ENCODE assay signal across 29 cellular contexts in genomic region chr13:31001647-31002046, GRCh38.
DNase-seq lines count a peak whose midpoint lies in the region; ATAC-seq, FAIRE-seq and TF ChIP-seq lines count a peak whose summit lies in the region.
"Had no signal": no experiment of that assay in that cellular context is flagged by ENCODE, and none has a peak within 500 bp of the region (broad histone marks: within the 10 kb centered on the region; RNA-seq: fewer than 3 reads in every experiment).

No MANE protein-coding gene starts in this region.

- no peaks in the 10 kb centered on the region for H3K79me2 ChIP-seq in HCT116 (ENCODE audit: insufficient read depth, low read length)

- no peak overlapping the region for H3K27ac ChIP-seq in HCT116 (ENCODE audit: low read depth, low read length)
- no peak overlapping the region for H3K27ac ChIP-seq in left lung
- no peak overlapping the region for H3K27ac ChIP-seq in ovary
- H3K27ac ChIP-seq: epithelial cell of prostate, left ventricle myocardium inferior, neutrophil, psoas muscle, skin epidermis, stomach, thyroid gland had no signal

- POLR2A ChIA-PET in HCT116 (lab: Charles Lee) = no interaction called here

- ATAC-seq in HCT116 = peak; percentile 66
- peak; percentile 65 for ATAC-seq in left lung
- ATAC-seq in activated T-cell treated with anti-CD3 and anti-CD28 coated beads, Interleukin-2, amount 50 U/mL, for 72 hours (replicated peaks in 1 of 2) = no peak
- no peak for ATAC-seq in GM21619 (IDR thresholded peaks at IDR 0.05; ENCODE audit: unreplicated experiment)
- ATAC-seq: activated CD8-positive, alpha-beta T cell treated with anti-CD3 and anti-CD28 coated beads for 36 hours; T-cell had no signal

- H3K9me3 Mint-ChIP-seq in activated T-cell treated with anti-CD3 and anti-CD28 coated beads, Interleukin-2, amount 50 U/mL, for 72 hours = no peaks in the 10 kb centered on the region
- H3K9me3 Mint-ChIP-seq: activated CD8-positive, alpha-beta T cell treated with anti-CD3 and anti-CD28 coated beads for 36 hours; activated naive CD8-positive, alpha-beta T cell treated with anti-CD3 and anti-CD28 coated beads for 36 hours; CD4-positive, CD25-positive, alpha-beta regulatory T cell; T-cell had no signal

- no peak for TF ChIP-seq RAD21 in HCT116 (IDR thresholded peaks at IDR 0.05; ENCODE audit: low read depth)

- WGBS in ovary, 3 donors = 18 to 28% (median 18%) methylated on average over 2 of the region's 2 CpGs

- no peaks in the 10 kb centered on the region for H3K36me3 Mint-ChIP-seq in activated T-cell treated with anti-CD3 and anti-CD28 coated beads, Interleukin-2, amount 50 U/mL, for 72 hours (ENCODE audit: insufficient read depth in 2 of 2)
- H3K36me3 Mint-ChIP-seq: activated naive CD8-positive, alpha-beta T cell treated with anti-CD3 and anti-CD28 coated beads for 36 hours; CD4-positive, CD25-positive, alpha-beta regulatory T cell; naive B cell; T-cell had no signal

- H3K9me3 ChIP-seq in HCT116 (ENCODE audit: control insufficient read depth in 1 of 2, insufficient read depth in 1 of 2, low read depth in 1 of 2, low read length in 2 of 2) = no peaks in the 10 kb centered on the region
- no peaks in the 10 kb centered on the region for H3K9me3 ChIP-seq in left lung
- H3K9me3 ChIP-seq in ovary = no peaks in the 10 kb centered on the region
- H3K9me3 ChIP-seq: left ventricle myocardium inferior, neutrophil, psoas muscle, stomach, thyroid gland had no signal

- no peaks in the 10 kb centered on the region for H3K9me2 ChIP-seq in HCT116 (ENCODE audit: insufficient read depth)

- H3K9ac ChIP-seq in HCT116 (ENCODE audit: low read length) = no peak overlapping the region

- H2AFZ ChIP-seq in HCT116 (ENCODE audit: low read depth, low read length, poor library complexity, severe bottlenecking) = no peak overlapping the region

- TF ChIP-seq CTCF in HCT116 (IDR thresholded peaks at IDR 0.05 in 2 of 3, conservative IDR thresholded peaks at IDR 0.05 in 1 of 3; ENCODE audit: borderline replicate concordance in 1 of 3, insufficient read depth in 1 of 3, low read depth in 2 of 3, low read length in 2 of 3) (no peak), choroid plexus epithelial cell (conservative IDR thresholded peaks at IDR 0.05; ENCODE audit: low read depth, low read length) (no peak), left lung (IDR thresholded peaks at IDR 0.05) (no peak), ovary (IDR thresholded peaks at IDR 0.05) (no peak)

- no peak overlapping the region for H3K27ac Mint-ChIP-seq in activated T-cell treated with anti-CD3 and anti-CD28 coated beads, Interleukin-2, amount 50 U/mL, for 72 hours
- H3K27ac Mint-ChIP-seq: activated CD8-positive, alpha-beta T cell treated with anti-CD3 and anti-CD28 coated beads for 36 hours; activated naive CD8-positive, alpha-beta T cell treated with anti-CD3 and anti-CD28 coated beads for 36 hours; T-cell had no signal

- no peak for FAIRE-seq in RCC 7860 (lab: Jason Lieb, UNC)
- FAIRE-seq: G401.6 had no signal

- no peaks in the 10 kb centered on the region for H4K20me1 ChIP-seq in HCT116 (ENCODE audit: insufficient read depth)

- H3K36me3 ChIP-seq in HCT116 (ENCODE audit: control insufficient read depth in 1 of 2, insufficient read depth in 2 of 2, low read length in 2 of 2) = no peaks in the 10 kb centered on the region
- H3K36me3 ChIP-seq in left lung = no peaks in the 10 kb centered on the region
- H3K36me3 ChIP-seq in ovary = no peaks in the 10 kb centered on the region
- H3K36me3 ChIP-seq: left ventricle myocardium inferior, neutrophil, stomach, thyroid gland had no signal

- RAD21 ChIA-PET in HCT116 (lab: Charles Lee; ENCODE audit: low non-redundant PET in 1 of 2, low total read pairs in 2 of 2, uncharacterized antibody in 2 of 2, unreplicated experiment in 2 of 2) = interaction anchor here in 1 of 2 experiments (0.6 kb wide), 1 partner anchor 22 kb away, joined by 3 read pairs; no protein-coding TSS in a partner anchor

- H3K4me2 ChIP-seq in HCT116 (ENCODE audit: low read length) = no peak overlapping the region

- no TSS peak for BruUV-seq in HCT116 (replicated peaks; lab: Mats Ljungman, UMichigan)

- no peaks in the 10 kb centered on the region for H3K4me1 Mint-ChIP-seq in activated T-cell treated with anti-CD3 and anti-CD28 coated beads, Interleukin-2, amount 50 U/mL, for 72 hours (ENCODE audit: low read depth)
- H3K4me1 Mint-ChIP-seq: activated naive CD8-positive, alpha-beta T cell treated with anti-CD3 and anti-CD28 coated beads for 36 hours; CD4-positive, CD25-positive, alpha-beta regulatory T cell; naive B cell; T-cell had no signal

- H3K27me3 ChIP-seq in HCT116 (ENCODE audit: insufficient read depth, low read length) (no peaks in the 10 kb centered on the region), left lung (peaks cover 0 to 20% of the 10 kb centered on the region in 2 donors), ovary (no peaks in the 10 kb centered on the region)
- H3K27me3 ChIP-seq: thyroid gland had no signal

- no peak for TF ChIP-seq EP300 in ovary (IDR thresholded peaks at IDR 0.05)

- CTCF ChIA-PET in HCT116 (lab: Charles Lee) = interaction anchor here (1.6 kb wide), 1 partner anchor 22 kb away, joined by 7 read pairs; no protein-coding TSS in a partner anchor

- DNase-seq in HCT116 (ENCODE audit: low read depth, low spot score) (no peak), RCC 7860 (ENCODE audit: low spot score) (peak; percentile 9), choroid plexus epithelial cell (ENCODE audit: low read depth) (peak; percentile 22), left lung (no peak), ovary (no peak), posterior cingulate gyrus (no peak)
- no peak for DNase-seq in activated T-cell treated with anti-CD3 and anti-CD28 coated beads, Interleukin-2, amount 50 U/mL, for 72 hours
- DNase-seq: activated CD8-positive, alpha-beta T cell treated with anti-CD3 and anti-CD28 coated beads for 36 hours; activated effector memory CD4-positive, alpha-beta T cell treated with Interleukin-2 at 50 U/mL for 16 hours; activated naive CD8-positive, alpha-beta T cell treated with anti-CD3 and anti-CD28 coated beads for 36 hours; CD4-positive, CD25-positive, alpha-beta regulatory T cell; KBM-7; left ventricle myocardium inferior; MM.1S; naive B cell; NCI-H1417; NCI-H2081; NCI-H446; NCI-H774; psoas muscle; stimulated activated CD4-positive, alpha-beta T cell treated with anti-CD3 and anti-CD28 coated beads, Interleukin-2, amount 100 ng/mL, for 24 hours; stomach; T-cell had no signal

- no peak for TF ChIP-seq POLR2A in HCT116 (IDR thresholded peaks at IDR 0.05; ENCODE audit: borderline replicate concordance, extremely low read depth, insufficient read depth, insufficient read length)
- no peak for TF ChIP-seq POLR2A in ovary (IDR thresholded peaks at IDR 0.05)

- H3K4me1 ChIP-seq in HCT116 (ENCODE audit: control insufficient read depth in 1 of 2, insufficient read depth in 2 of 2, low read length in 2 of 2) (peaks cover 3 to 5% of the 10 kb centered on the region in 2 experiments; a peak in 2 of 4 replicates), left lung (no peaks in the 10 kb centered on the region), ovary (ENCODE audit: insufficient read depth) (no peaks in the 10 kb centered on the region)
- H3K4me1 ChIP-seq: psoas muscle, thyroid gland had no signal

- H3K27me3 Mint-ChIP-seq in activated T-cell treated with anti-CD3 and anti-CD28 coated beads, Interleukin-2, amount 50 U/mL, for 72 hours (ENCODE audit: low read depth) = peaks cover 15% of the 10 kb centered on the region
- H3K27me3 Mint-ChIP-seq: CD4-positive, CD25-positive, alpha-beta regulatory T cell had no signal

- H3K4me3 Mint-ChIP-seq in activated T-cell treated with anti-CD3 and anti-CD28 coated beads, Interleukin-2, amount 50 U/mL, for 72 hours = no peak overlapping the region
- H3K4me3 Mint-ChIP-seq: activated CD8-positive, alpha-beta T cell treated with anti-CD3 and anti-CD28 coated beads for 36 hours; activated naive CD8-positive, alpha-beta T cell treated with anti-CD3 and anti-CD28 coated beads for 36 hours; CD4-positive, CD25-positive, alpha-beta regulatory T cell; naive B cell; T-cell had no signal

- no peak overlapping the region for H3K4me3 ChIP-seq in HCT116 (replicated peaks in 1 of 2; ENCODE audit: low read depth in 1 of 2, low read length in 2 of 2)
- no peak overlapping the region for H3K4me3 ChIP-seq in choroid plexus epithelial cell (ENCODE audit: low read depth, low read length)
- H3K4me3 ChIP-seq in left lung = no peak overlapping the region
- no peak overlapping the region for H3K4me3 ChIP-seq in ovary
- H3K4me3 ChIP-seq: left ventricle myocardium inferior, psoas muscle, skin epidermis, stomach, thyroid gland had no signal

- intact Hi-C loops in HCT116 (cut with micrococcal nuclease) = no loop called here
- intact Hi-C loops in left lung (cut with DNase I) = no loop called here
- intact Hi-C loops in ovary (cut with DNase I) = no loop called here
- intact Hi-C loops in posterior cingulate gyrus (cut with DNase I) = no loop called here

TF ChIP-seq in HCT116, 20 proteins besides CTCF, POLR2A, EP300 and RAD21 (continues in another document):
- TF ChIP-seq SRF (IDR thresholded peaks at IDR 0.05; ENCODE audit: low read depth) = no peak
- TF ChIP-seq, protein P1, sequence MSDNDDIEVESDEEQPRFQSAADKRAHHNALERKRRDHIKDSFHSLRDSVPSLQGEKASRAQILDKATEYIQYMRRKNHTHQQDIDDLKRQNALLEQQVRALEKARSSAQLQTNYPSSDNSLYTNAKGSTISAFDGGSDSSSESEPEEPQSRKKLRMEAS (IDR thresholded peaks at IDR 0.05) = no peak
- TF ChIP-seq ELF1 (IDR thresholded peaks at IDR 0.05; ENCODE audit: borderline replicate concordance, low read depth) = no peak
- no peak for TF ChIP-seq ZNF274 (IDR thresholded peaks at IDR 0.05; ENCODE audit: low read depth, low read length)
- no peak for TF ChIP-seq FOSL1 (IDR thresholded peaks at IDR 0.05; ENCODE audit: low read depth)
- TF ChIP-seq TCF7L2 (IDR thresholded peaks at IDR 0.05; ENCODE audit: borderline replicate concordance, extremely low read depth, insufficient read depth, insufficient read length) = no peak
- TF ChIP-seq CEBPB (IDR thresholded peaks at IDR 0.05; ENCODE audit: low read depth) = no peak
- no peak for TF ChIP-seq EGR1 (IDR thresholded peaks at IDR 0.05; ENCODE audit: low read depth)
- TF ChIP-seq EZH2phosphoT487 (IDR thresholded peaks at IDR 0.05; ENCODE audit: borderline replicate concordance) = no peak
- TF ChIP-seq SIN3A (IDR thresholded peaks at IDR 0.05; ENCODE audit: low read depth) = no peak
- TF ChIP-seq ATF3 (IDR thresholded peaks at IDR 0.05) = no peak
- TF ChIP-seq EZH2 (IDR thresholded peaks at IDR 0.05) = no peak
- no peak for TF ChIP-seq JUND (IDR thresholded peaks at IDR 0.05)
- TF ChIP-seq SP1 (IDR thresholded peaks at IDR 0.05; ENCODE audit: low read depth) = no peak

Comparison
In these comparisons a context has a peak if more than half of its experiments do, and no peak if none do; other contexts are left out.
1. ATAC-seq: peak in HCT116 (single experiment) and left lung (single experiment); none in activated T-cell treated with anti-CD3 and anti-CD28 coated beads, Interleukin-2, amount 50 U/mL, for 72 hours (0 of 2) and GM21619 (single experiment).
2. DNase-seq: peak in RCC 7860 (single experiment) and choroid plexus epithelial cell (single experiment); none in HCT116 (single experiment), left lung (0 of 2), ovary (0 of 5), activated T-cell treated with anti-CD3 and anti-CD28 coated beads, Interleukin-2, amount 50 U/mL, for 72 hours (0 of 2) and posterior cingulate gyrus (0 of 10).